In genomic region chr1:234683856-234684632, GRCh38 we compare ENCODE assay signal across 1 cellular context.
TF ChIP-seq lines count a peak whose summit lies in the region.

No MANE protein-coding gene starts in this region.

TF ChIP-seq in HepG2, 621 proteins besides CTCF, POLR2A, EP300 and RAD21 (continued from another document and continues in another):
- TF ChIP-seq NFKBIZ (CRISPR knock-in tag; IDR thresholded peaks at IDR 0.05) (peak; percentile 81; the same call in 1 of the 2 replicates), FOXC1 (CRISPR knock-in tag; IDR thresholded peaks at IDR 0.05; ENCODE audit: borderline replicate concordance) (no peak; the same call in 1 of the 2 replicates), HES4 (CRISPR knock-in tag; IDR thresholded peaks at IDR 0.05; ENCODE audit: borderline replicate concordance) (no peak), ZBTB42 (CRISPR knock-in tag; IDR thresholded peaks at IDR 0.05) (no peak), CSRNP1 (CRISPR knock-in tag; IDR thresholded peaks at IDR 0.05) (no peak), ARID5B (CRISPR knock-in tag; IDR thresholded peaks at IDR 0.05) (peak; percentile 97), XBP1 (CRISPR knock-in tag; IDR thresholded peaks at IDR 0.05) (no peak), NCOA2 (CRISPR knock-in tag; IDR thresholded peaks at IDR 0.05) (peak; percentile 94), GMEB1 (CRISPR knock-in tag; IDR thresholded peaks at IDR 0.05; ENCODE audit: borderline replicate concordance) (peak; percentile 6; the same call in 1 of the 2 replicates), HOXA3 (CRISPR knock-in tag; IDR thresholded peaks at IDR 0.05) (peak; percentile 92), AKNA (CRISPR knock-in tag; IDR thresholded peaks at IDR 0.05; ENCODE audit: borderline replicate concordance) (no peak), MLLT10 (CRISPR knock-in tag; IDR thresholded peaks at IDR 0.05) (no peak), TOE1 (CRISPR knock-in tag; IDR thresholded peaks at IDR 0.05) (no peak), SRSF4 (IDR thresholded peaks at IDR 0.05; ENCODE audit: low read depth, low read length, poor library complexity, severe bottlenecking) (no peak), ZNF615 (CRISPR knock-in tag; IDR thresholded peaks at IDR 0.05; ENCODE audit: borderline replicate concordance) (no peak), REL (CRISPR knock-in tag; conservative IDR thresholded peaks at IDR 0.05) (no peak), PLSCR1 (CRISPR knock-in tag; IDR thresholded peaks at IDR 0.05; ENCODE audit: borderline replicate concordance) (no peak), TARDBP (CRISPR knock-in tag; IDR thresholded peaks at IDR 0.05) (peak; percentile 88), BCL6 (CRISPR knock-in tag; IDR thresholded peaks at IDR 0.05) (peak; percentile 76), NONO (IDR thresholded peaks at IDR 0.05) (no peak), NONO (CRISPR knock-in tag; conservative IDR thresholded peaks at IDR 0.05) (peak; percentile 48; the same call in 1 of the 2 replicates), ZNF12 (CRISPR knock-in tag; IDR thresholded peaks at IDR 0.05) (peak; percentile 89), CENPX (CRISPR knock-in tag; IDR thresholded peaks at IDR 0.05) (no peak), ZGPAT (CRISPR knock-in tag; IDR thresholded peaks at IDR 0.05) (peak; percentile 94), KDM5B (CRISPR knock-in tag; IDR thresholded peaks at IDR 0.05; ENCODE audit: borderline replicate concordance) (no peak), TFDP1 (CRISPR knock-in tag; IDR thresholded peaks at IDR 0.05; ENCODE audit: borderline replicate concordance) (peak; percentile 36; the same call in 1 of the 2 replicates), RCOR2 (CRISPR knock-in tag; IDR thresholded peaks at IDR 0.05) (peak; percentile 99), BRF2 (CRISPR knock-in tag; IDR thresholded peaks at IDR 0.05) (no peak), ZNF691 (CRISPR knock-in tag; IDR thresholded peaks at IDR 0.05; ENCODE audit: borderline replicate concordance, low read depth) (no peak), HMG20B (CRISPR knock-in tag; conservative IDR thresholded peaks at IDR 0.05) (0 out of 2 replicates have a peak, but pooled peaks have one; percentile 71), ZNF720 (CRISPR knock-in tag; IDR thresholded peaks at IDR 0.05) (no peak), MIER3 (CRISPR knock-in tag; IDR thresholded peaks at IDR 0.05; ENCODE audit: borderline replicate concordance) (peak; percentile 93), ZFAT (CRISPR knock-in tag; conservative IDR thresholded peaks at IDR 0.05) (no peak), TBL1XR1 (IDR thresholded peaks at IDR 0.05; ENCODE audit: borderline replicate concordance, low read length, partially characterized antibody) (no peak), SOX6 (IDR thresholded peaks at IDR 0.05) (no peak), SOX6 (CRISPR knock-in tag; IDR thresholded peaks at IDR 0.05) (peak; percentile 99), ZNF160 (CRISPR knock-in tag; IDR thresholded peaks at IDR 0.05) (no peak), KLF12 (CRISPR knock-in tag; IDR thresholded peaks at IDR 0.05; ENCODE audit: borderline replicate concordance) (no peak), GATAD2A (CRISPR knock-in tag; IDR thresholded peaks at IDR 0.05) (peak; percentile 99), ZNF652 (CRISPR knock-in tag; IDR thresholded peaks at IDR 0.05; ENCODE audit: borderline replicate concordance, low read depth) (peak; percentile 51; the same call in 1 of the 2 replicates), ZNF563 (CRISPR knock-in tag; IDR thresholded peaks at IDR 0.05) (no peak), ZNF17 (CRISPR knock-in tag; IDR thresholded peaks at IDR 0.05) (no peak), ZNF263 (CRISPR knock-in tag; IDR thresholded peaks at IDR 0.05) (no peak), ZSCAN21 (CRISPR knock-in tag; IDR thresholded peaks at IDR 0.05; ENCODE audit: borderline replicate concordance) (0 out of 2 replicates have a peak, but pooled peaks have one; percentile 58), ZEB1 (IDR thresholded peaks at IDR 0.05; ENCODE audit: insufficient replicate concordance, low read depth) (peak; percentile 68), ZNF790 (CRISPR knock-in tag; IDR thresholded peaks at IDR 0.05; ENCODE audit: borderline replicate concordance) (no peak), ARHGAP35 (CRISPR knock-in tag; IDR thresholded peaks at IDR 0.05; ENCODE audit: borderline replicate concordance) (no peak), REXO4 (CRISPR knock-in tag; IDR thresholded peaks at IDR 0.05; ENCODE audit: borderline replicate concordance) (no peak), ZSCAN20 (CRISPR knock-in tag; IDR thresholded peaks at IDR 0.05; ENCODE audit: borderline replicate concordance) (no peak), TCF7L2 (IDR thresholded peaks at IDR 0.05; ENCODE audit: low read depth, low read length) (no peak), ZNF331 (CRISPR knock-in tag; IDR thresholded peaks at IDR 0.05) (peak; percentile 94), BHLHE40 (IDR thresholded peaks at IDR 0.05; ENCODE audit: low read length) (no peak), ZSCAN25 (CRISPR knock-in tag; IDR thresholded peaks at IDR 0.05) (no peak), ZNF253 (CRISPR knock-in tag; IDR thresholded peaks at IDR 0.05; ENCODE audit: borderline replicate concordance) (no peak), NR2F2 (IDR thresholded peaks at IDR 0.05; ENCODE audit: borderline replicate concordance, low read depth) (peak; percentile 72)
